ENCODE assay signal across 9 cellular contexts in the genomic region with DNA sequence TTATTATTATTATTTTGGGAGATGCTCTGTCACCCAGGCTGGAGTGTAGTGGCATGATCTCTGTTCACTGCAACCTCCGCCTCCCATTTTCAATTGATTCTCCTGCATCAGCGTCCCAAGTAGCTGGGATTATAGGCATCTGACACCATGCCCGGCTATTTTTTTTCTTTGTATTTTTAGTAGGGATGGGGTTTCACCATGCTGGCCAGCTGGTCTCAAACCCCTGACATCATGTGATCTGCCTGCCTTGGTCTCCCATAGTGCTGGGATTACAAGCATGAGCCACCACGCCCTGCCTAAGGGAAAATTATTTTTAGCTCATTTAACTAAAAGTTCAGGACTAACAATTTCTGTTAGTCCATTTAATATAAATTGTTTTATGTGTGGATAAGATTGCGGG.
"Had no signal": no experiment of that assay in that cellular context is flagged by ENCODE, and none has a peak within 500 bp of the region (broad histone marks: within the 10 kb centered on the region; RNA-seq: fewer than 3 reads in every experiment).

No MANE protein-coding gene starts in this region.

- ATAC-seq: GM23338, HCT116 had no signal

- H3K4me3 ChIP-seq: GM23248, GM23338, HAP-1 had no signal

- H3K9me3 ChIP-seq: HAP-1 had no signal

- H3K36me3 ChIP-seq: HAP-1 had no signal

- H3K27ac ChIP-seq: GM23248 had no signal

- H3K4me2 ChIP-seq: GM23338 had no signal

- DNase-seq: GM23248, GOT3, H7, H9, HCEC 1CT, HFFc6 had no signal

- H3K9ac ChIP-seq: GM23248 had no signal

- H3K4me1 ChIP-seq: HAP-1 had no signal

- H2AFZ ChIP-seq: GM23248 had no signal
